8 cellular contexts compared by ENCODE assay signal in genomic region chr9:137878146-137878941, GRCh38. TPM values are rescaled to one million over a fixed set of nuclear protein-coding genes. Genes with fewer than 3 reads are reported as not detected.
DNase-seq lines count a peak whose midpoint lies in the region; ATAC-seq and TF ChIP-seq lines count a peak whose summit lies in the region.

No MANE protein-coding gene starts in this region.

- H3K36me3 Mint-ChIP-seq in activated T-cell treated with anti-CD3 and anti-CD28 coated beads, Interleukin-2, amount 50 U/mL, for 4 hours (ENCODE audit: insufficient read depth) = no peaks in the 10 kb centered on the region
- peaks cover 5% of the 10 kb centered on the region for H3K36me3 Mint-ChIP-seq in HFFc6 (ENCODE audit: low read depth)

- H3K4me3 ChIP-seq in heart left ventricle = peak overlapping the region; percentile 10 to 52 (median 42)
- H3K4me3 ChIP-seq in skeletal muscle cell (ENCODE audit: low read depth, low read length) = peak overlapping the region; percentile 42

- TF ChIP-seq CTCF in heart left ventricle (IDR thresholded peaks at IDR 0.05) (no peak), HFFc6 (IDR thresholded peaks at IDR 0.05) (no peak)

- H3K9me3 ChIP-seq in heart left ventricle = no peaks in the 10 kb centered on the region

- H3K27ac Mint-ChIP-seq in HFFc6 = no peak overlapping the region

- 2 to 3% (median 3%) methylated on average over 23 to 101 of the region's 101 CpGs for WGBS in heart left ventricle, 4 donors

- DNase-seq in activated gamma-delta T cell treated with anti-CD3 and anti-CD28 coated beads, Interleukin-2, amount 50 U/mL, for 16 hours (ENCODE audit: low read depth) = peak; percentile 5
- DNase-seq in activated gamma-delta T cell (lab: John Stamatoyannopoulos, UW) (no peak), heart left ventricle (no peak), skeletal muscle cell (ENCODE audit: low read depth) (no peak), HFFc6 (no peak)
- DNase-seq in activated T-cell treated with anti-CD3 and anti-CD28 coated beads, Interleukin-2, amount 50 U/mL, for 4 hours = no peak

- peaks cover 45% of the 10 kb centered on the region for H3K27me3 Mint-ChIP-seq in activated T-cell treated with anti-CD3 and anti-CD28 coated beads, Interleukin-2, amount 50 U/mL, for 4 hours (ENCODE audit: low read depth)
- H3K27me3 Mint-ChIP-seq in HFFc6 (ENCODE audit: insufficient read depth) = peaks cover 7% of the 10 kb centered on the region

- H3K4me1 Mint-ChIP-seq in activated T-cell treated with anti-CD3 and anti-CD28 coated beads, Interleukin-2, amount 50 U/mL, for 4 hours (ENCODE audit: low read depth) = peaks cover 2% of the 10 kb centered on the region
- H3K4me1 Mint-ChIP-seq in HFFc6 (ENCODE audit: low read depth) = no peaks in the 10 kb centered on the region

- H3K27me3 ChIP-seq in heart left ventricle = peaks cover 21 to 53% (median 42%) of the 10 kb centered on the region in 9 donors

- intact Hi-C loops in heart left ventricle (cut with DNase I) = no loop called here

- no peak overlapping the region for H3K4me3 Mint-ChIP-seq in activated T-cell treated with anti-CD3 and anti-CD28 coated beads, Interleukin-2, amount 50 U/mL, for 4 hours
- H3K4me3 Mint-ChIP-seq in HFFc6 = no peak overlapping the region

- no peak overlapping the region for H3K27ac ChIP-seq in heart left ventricle

- TF ChIP-seq POLR2A in heart left ventricle (IDR thresholded peaks at IDR 0.05) = no peak

- no peaks in the 10 kb centered on the region for H3K9me3 Mint-ChIP-seq in activated T-cell treated with anti-CD3 and anti-CD28 coated beads, Interleukin-2, amount 50 U/mL, for 4 hours
- peaks cover 11% of the 10 kb centered on the region for H3K9me3 Mint-ChIP-seq in HFFc6

- peak; percentile 54 to 60 for ATAC-seq in activated T-cell treated with anti-CD3 and anti-CD28 coated beads, Interleukin-2, amount 50 U/mL, for 4 hours
- ATAC-seq in heart left ventricle (peak in 3 of 4 donors; percentile 55 to 71 (median 63)), GM18909 (IDR thresholded peaks at IDR 0.05; ENCODE audit: poor library complexity, unreplicated experiment) (no peak), HG02571 (IDR thresholded peaks at IDR 0.05; ENCODE audit: unreplicated experiment) (no peak)

- peaks cover 0 to 9% (median 0%) of the 10 kb centered on the region in 12 donors for H3K4me1 ChIP-seq in heart left ventricle

- H3K36me3 ChIP-seq in heart left ventricle = no peaks in the 10 kb centered on the region

RNA-seq across cellular contexts. Expression of gene CACNA1B, which starts 0.8 kb away (rescaled TPM):
- under 1 TPM in 1 of 3 donors, not detected in 2; 0.03 TPM for total RNA-seq in activated T-cell treated with anti-CD3 and anti-CD28 coated beads, Interleukin-2, amount 50 U/mL, for 4 hours
- total RNA-seq in heart left ventricle = under 1 TPM; 0.04 to 0.25 (median 0.16) TPM
- under 1 TPM; 0.03 to 0.08 TPM for polyA plus RNA-seq in heart left ventricle
- not detected for total RNA-seq in HFFc6 (2021; fragmentation: NEBNext Ultra II Directional; extraction: Animal tissue kit (Norgen Biotek cat#: 25700))

Comparison
In these comparisons a context has a peak if more than half of its experiments do, and no peak if none do; other contexts are left out.
1. ATAC-seq: peak in activated T-cell treated with anti-CD3 and anti-CD28 coated beads, Interleukin-2, amount 50 U/mL, for 4 hours (2 of 2) and heart left ventricle (3 of 4); none in GM18909 (single experiment) and HG02571 (single experiment).